Comparison of ENCODE assay signal across 8 cellular contexts in the genomic region with DNA sequence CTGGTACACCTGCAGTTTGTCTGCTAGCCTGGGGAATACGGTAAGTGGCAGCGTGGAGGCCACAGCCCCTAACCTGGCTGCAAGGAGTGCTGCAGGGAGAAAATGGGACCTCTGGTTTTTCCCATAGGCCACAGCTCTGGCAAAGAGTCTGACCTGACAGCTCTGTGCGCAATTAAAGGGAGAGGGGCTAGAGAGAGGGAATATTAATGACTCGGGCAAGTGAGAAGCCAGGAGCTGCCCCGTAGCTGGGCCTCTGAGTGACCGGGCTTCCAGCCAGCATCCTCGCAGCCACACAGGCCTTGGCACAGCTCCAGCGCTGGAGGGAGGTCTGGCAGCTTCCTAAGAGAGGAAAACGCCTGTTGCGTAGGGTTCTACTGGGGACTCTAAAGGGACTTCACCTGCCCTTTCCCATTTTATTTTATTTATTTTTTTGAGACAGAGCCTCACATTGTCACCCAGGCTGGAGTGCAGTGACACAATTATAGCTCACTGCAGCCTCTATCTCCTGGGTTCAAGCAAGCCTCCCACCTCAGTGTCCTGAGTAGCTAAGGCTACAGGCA. TPM values are rescaled to one million over a fixed set of nuclear protein-coding genes. Genes with fewer than 3 reads are reported as not detected.
DNase-seq lines count a peak whose midpoint lies in the region; ATAC-seq and TF ChIP-seq lines count a peak whose summit lies in the region.

No MANE protein-coding gene starts in this region.

- no peak overlapping the region for H3K9ac ChIP-seq in smooth muscle cell (ENCODE audit: low read depth)

- no peaks in the 10 kb centered on the region for H4K20me1 ChIP-seq in smooth muscle cell (ENCODE audit: low read depth)

- intact Hi-C loops in Right ventricle myocardium superior (cut with DNase I), result no loop called here

- H3K4me1 ChIP-seq in SJCRH30, result peaks cover 14% of the 10 kb centered on the region
- H3K4me1 ChIP-seq in smooth muscle cell (ENCODE audit: low read depth), result no peaks in the 10 kb centered on the region

- 53% methylated on average over 10 of the region's 10 CpGs for whole genome bisulfite sequencing in smooth muscle cell (ENCODE audit: low lambda C conversion rate)

- H3K27ac ChIP-seq in SJCRH30 (no peak overlapping the region), smooth muscle cell (ENCODE audit: low read depth) (no peak overlapping the region)

- H3K36me3 ChIP-seq in SJCRH30 (no peaks in the 10 kb centered on the region), smooth muscle cell (ENCODE audit: low read depth) (no peaks in the 10 kb centered on the region)

- H3K27me3 ChIP-seq in SJCRH30 (peaks cover 3% of the 10 kb centered on the region), smooth muscle cell (ENCODE audit: low read depth) (no peaks in the 10 kb centered on the region)

- peak; percentile 50 for DNase-seq in HK-2 (ENCODE audit: unreplicated experiment)
- DNase-seq in SJCRH30, result peak; percentile 95 to 98
- DNase-seq in Right ventricle myocardium superior, result peak; percentile 93
- peak; percentile 54 for DNase-seq in smooth muscle cell (lab: John Stamatoyannopoulos, UW; ENCODE audit: unreplicated experiment)
- no peak for DNase-seq in activated T-cell treated with anti-CD3 and anti-CD28 coated beads, Interleukin-2, amount 50 U/mL, for 1 hour
- no peak for DNase-seq in stimulated activated CD4-positive, alpha-beta T cell treated with anti-CD3 and anti-CD28 coated beads, Interleukin-12 subunit alpha, Interleukin-12 subunit beta, amount 100 ng/mL, for 4 hours

- no peak overlapping the region for H3K4me3 ChIP-seq in SJCRH30
- H3K4me3 ChIP-seq in smooth muscle cell, result no peak overlapping the region

- no peaks in the 10 kb centered on the region for H3F3A ChIP-seq in smooth muscle cell (ENCODE audit: low read depth)

- no peak overlapping the region for H3K4me2 ChIP-seq in smooth muscle cell

- ATAC-seq in Right ventricle myocardium superior (ENCODE audit: poor library complexity) (peak; percentile 93), GM21786 (IDR thresholded peaks at IDR 0.05; ENCODE audit: unreplicated experiment) (no peak), GM19328 (IDR thresholded peaks at IDR 0.05; ENCODE audit: unreplicated experiment) (no peak)

- no peak overlapping the region for H2AFZ ChIP-seq in smooth muscle cell (ENCODE audit: low read depth)

- no peak for TF ChIP-seq CTCF in smooth muscle cell (IDR thresholded peaks at IDR 0.05; ENCODE audit: borderline replicate concordance, insufficient read depth, poor library complexity, severe bottlenecking)

- no peaks in the 10 kb centered on the region for H3K79me2 ChIP-seq in smooth muscle cell (ENCODE audit: low read depth)

- no peaks in the 10 kb centered on the region; the same call in 1 of the 2 replicates for H3K9me3 ChIP-seq in SJCRH30 (replicated peaks)
- H3K9me3 ChIP-seq in smooth muscle cell (replicated peaks; ENCODE audit: low read depth), result no peaks in the 10 kb centered on the region

RNA-seq across cellular contexts. Expression of a gene that starts 18.2 kb away (rescaled TPM):
- not detected in 2 replicates for total RNA-seq in SJCRH30 (2014; rRNA removed; shearing (Covaris generic))
- total RNA-seq in Right ventricle myocardium superior, result not detected
- total RNA-seq in smooth muscle cell, result not detected in 2 replicates
- polyA plus RNA-seq in smooth muscle cell, result 0.11 TPM in 1 of 2 replicates, not detected in the other

RNA-seq across cellular contexts. Expression of a gene that starts 55.3 kb away (rescaled TPM):
- total RNA-seq in SJCRH30 (2014; rRNA removed; shearing (Covaris generic)), result 0.32 and 0.35 TPM in 2 replicates
- total RNA-seq in Right ventricle myocardium superior (0.40 TPM), smooth muscle cell (8.4 and 10.3 TPM in 2 replicates)
- polyA plus RNA-seq in smooth muscle cell, result 3.7 and 7.4 TPM in 2 replicates

Comparison
In these comparisons a context has a peak if more than half of its experiments do, and no peak if none do; other contexts are left out.
1. DNase-seq: peak in HK-2 (single experiment), SJCRH30 (2 of 2), Right ventricle myocardium superior (single experiment) and smooth muscle cell (single experiment); none in activated T-cell treated with anti-CD3 and anti-CD28 coated beads, Interleukin-2, amount 50 U/mL, for 1 hour (single experiment) and stimulated activated CD4-positive, alpha-beta T cell treated with anti-CD3 and anti-CD28 coated beads, Interleukin-12 subunit alpha, Interleukin-12 subunit beta, amount 100 ng/mL, for 4 hours (single experiment).